21 cellular contexts compared by ENCODE assay signal in genomic region chr12:69433653-69434052, GRCh38.
"Had no signal": no experiment of that assay in that cellular context is flagged by ENCODE, and none has a peak within 500 bp of the region (broad histone marks: within the 10 kb centered on the region; RNA-seq: fewer than 3 reads in every experiment).

No MANE protein-coding gene starts in this region.

- H3K27ac ChIP-seq: SJCRH30, SK-N-MC had no signal

- DNase-seq: KBM-7, MV-4-11, NCI-H1048, NCI-H1105, NCI-H1417, NCI-H1436 treated with DMSO at 0.1 percent for 48 hours, NCI-H1694, NCI-H187 treated with DMSO at 0.1 percent for 48 hours, NCI-H2029 treated with DMSO at 0.1 percent for 48 hours, NCI-H2107, NCI-H2171, NCI-H226, NCI-H446, NCI-H510A, NCI-H524 treated with DMSO at 0.1 percent for 48 hours, NCI-H69, NCI-H774, PC-3, SHP77 treated with DMSO at 0.1 percent for 48 hours, SJCRH30 had no signal

- H3K9me3 ChIP-seq: SJCRH30 had no signal

- H3K4me1 ChIP-seq: SJCRH30 had no signal

- H3K36me3 ChIP-seq: SJCRH30 had no signal

- H3K27me3 ChIP-seq: SJCRH30 had no signal

- H3K4me3 ChIP-seq: SJCRH30, SK-N-MC had no signal
